Comparison of ENCODE assay signal across 1 cellular context in the genomic region with DNA sequence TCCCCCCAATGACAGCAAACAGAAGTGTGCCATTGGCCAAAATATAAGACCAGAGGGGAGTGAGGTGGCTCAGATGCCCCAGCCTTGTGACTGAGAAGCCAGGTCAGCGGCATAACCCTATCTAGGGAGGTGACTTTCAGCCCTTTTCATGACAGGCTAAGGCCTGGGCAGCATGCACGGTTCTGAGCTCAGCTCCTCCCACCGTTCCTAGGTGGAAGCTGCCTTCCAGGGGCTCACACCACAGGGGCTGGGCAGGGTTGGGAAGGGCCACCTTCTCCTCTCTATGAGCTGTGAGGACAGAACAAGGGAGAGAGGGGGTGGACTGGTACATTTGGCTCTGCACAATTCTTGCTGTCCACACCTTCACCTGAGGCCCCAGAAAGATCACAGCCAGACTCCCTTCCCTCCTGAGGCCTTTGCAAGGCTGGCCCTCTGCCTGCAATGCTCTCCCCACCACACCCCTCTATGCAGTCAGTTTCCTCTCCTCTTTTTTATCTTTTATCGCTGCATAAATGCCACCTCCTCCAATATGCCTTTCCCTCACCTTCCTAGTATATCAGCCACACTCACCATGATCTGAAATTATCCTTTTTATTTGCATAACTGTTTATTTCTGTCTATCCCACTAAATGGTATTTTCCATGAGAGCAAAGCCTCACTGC.
A peak's percentile ranks its signal among the peaks of the same experiment; 100 is the strongest.
TF ChIP-seq lines count a peak whose summit lies in the region.

No MANE protein-coding gene starts in this region.

TF ChIP-seq in HEK293, 187 proteins besides CTCF, POLR2A, EP300 and RAD21 (continued from another document):
- TF ChIP-seq, protein P1, sequence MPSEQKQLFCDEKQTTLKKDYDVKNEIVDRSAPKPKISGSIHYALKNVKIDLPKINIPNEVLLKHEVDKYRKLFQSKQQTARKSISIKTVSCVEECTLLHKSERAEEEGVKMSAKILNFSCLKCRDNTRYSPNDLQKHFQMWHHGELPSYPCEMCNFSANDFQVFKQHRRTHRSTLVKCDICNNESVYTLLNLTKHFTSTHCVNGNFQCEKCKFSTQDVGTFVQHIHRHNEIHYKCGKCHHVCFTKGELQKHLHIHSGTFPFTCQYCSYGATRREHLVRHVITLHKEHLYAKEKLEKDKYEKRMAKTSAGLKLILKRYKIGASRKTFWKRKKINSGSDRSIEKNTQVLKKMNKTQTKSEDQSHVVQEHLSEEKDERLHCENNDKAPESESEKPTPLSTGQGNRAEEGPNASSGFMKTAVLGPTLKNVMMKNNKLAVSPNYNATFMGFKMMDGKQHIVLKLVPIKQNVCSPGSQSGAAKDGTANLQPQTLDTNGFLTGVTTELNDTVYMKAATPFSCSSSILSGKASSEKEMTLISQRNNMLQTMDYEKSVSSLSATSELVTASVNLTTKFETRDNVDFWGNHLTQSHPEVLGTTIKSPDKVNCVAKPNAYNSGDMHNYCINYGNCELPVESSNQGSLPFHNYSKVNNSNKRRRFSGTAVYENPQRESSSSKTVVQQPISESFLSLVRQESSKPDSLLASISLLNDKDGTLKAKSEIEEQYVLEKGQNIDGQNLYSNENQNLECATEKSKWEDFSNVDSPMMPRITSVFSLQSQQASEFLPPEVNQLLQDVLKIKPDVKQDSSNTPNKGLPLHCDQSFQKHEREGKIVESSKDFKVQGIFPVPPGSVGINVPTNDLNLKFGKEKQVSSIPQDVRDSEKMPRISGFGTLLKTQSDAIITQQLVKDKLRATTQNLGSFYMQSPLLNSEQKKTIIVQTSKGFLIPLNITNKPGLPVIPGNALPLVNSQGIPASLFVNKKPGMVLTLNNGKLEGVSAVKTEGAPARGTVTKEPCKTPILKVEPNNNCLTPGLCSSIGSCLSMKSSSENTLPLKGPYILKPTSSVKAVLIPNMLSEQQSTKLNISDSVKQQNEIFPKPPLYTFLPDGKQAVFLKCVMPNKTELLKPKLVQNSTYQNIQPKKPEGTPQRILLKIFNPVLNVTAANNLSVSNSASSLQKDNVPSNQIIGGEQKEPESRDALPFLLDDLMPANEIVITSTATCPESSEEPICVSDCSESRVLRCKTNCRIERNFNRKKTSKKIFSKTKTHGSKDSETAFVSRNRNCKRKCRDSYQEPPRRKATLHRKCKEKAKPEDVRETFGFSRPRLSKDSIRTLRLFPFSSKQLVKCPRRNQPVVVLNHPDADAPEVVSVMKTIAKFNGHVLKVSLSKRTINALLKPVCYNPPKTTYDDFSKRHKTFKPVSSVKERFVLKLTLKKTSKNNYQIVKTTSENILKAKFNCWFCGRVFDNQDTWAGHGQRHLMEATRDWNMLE (tag by site-specific recombination; conservative IDR thresholded peaks at IDR 0.05; ENCODE audit: low read depth), result no peak
- TF ChIP-seq, protein P2, sequence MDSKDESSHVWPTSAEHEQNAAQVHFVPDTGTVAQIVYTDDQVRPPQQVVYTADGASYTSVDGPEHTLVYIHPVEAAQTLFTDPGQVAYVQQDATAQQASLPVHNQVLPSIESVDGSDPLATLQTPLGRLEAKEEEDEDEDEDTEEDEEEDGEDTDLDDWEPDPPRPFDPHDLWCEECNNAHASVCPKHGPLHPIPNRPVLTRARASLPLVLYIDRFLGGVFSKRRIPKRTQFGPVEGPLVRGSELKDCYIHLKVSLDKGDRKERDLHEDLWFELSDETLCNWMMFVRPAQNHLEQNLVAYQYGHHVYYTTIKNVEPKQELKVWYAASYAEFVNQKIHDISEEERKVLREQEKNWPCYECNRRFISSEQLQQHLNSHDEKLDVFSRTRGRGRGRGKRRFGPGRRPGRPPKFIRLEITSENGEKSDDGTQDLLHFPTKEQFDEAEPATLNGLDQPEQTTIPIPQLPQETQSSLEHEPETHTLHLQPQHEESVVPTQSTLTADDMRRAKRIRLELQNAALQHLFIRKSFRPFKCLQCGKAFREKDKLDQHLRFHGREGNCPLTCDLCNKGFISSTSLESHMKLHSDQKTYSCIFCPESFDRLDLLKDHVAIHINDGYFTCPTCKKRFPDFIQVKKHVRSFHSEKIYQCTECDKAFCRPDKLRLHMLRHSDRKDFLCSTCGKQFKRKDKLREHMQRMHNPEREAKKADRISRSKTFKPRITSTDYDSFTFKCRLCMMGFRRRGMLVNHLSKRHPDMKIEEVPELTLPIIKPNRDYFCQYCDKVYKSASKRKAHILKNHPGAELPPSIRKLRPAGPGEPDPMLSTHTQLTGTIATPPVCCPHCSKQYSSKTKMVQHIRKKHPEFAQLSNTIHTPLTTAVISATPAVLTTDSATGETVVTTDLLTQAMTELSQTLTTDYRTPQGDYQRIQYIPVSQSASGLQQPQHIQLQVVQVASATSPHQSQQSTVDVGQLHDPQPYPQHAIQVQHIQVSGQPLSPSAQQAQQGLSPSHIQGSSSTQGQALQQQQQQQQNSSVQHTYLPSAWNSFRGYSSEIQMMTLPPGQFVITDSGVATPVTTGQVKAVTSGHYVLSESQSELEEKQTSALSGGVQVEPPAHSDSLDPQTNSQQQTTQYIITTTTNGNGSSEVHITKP (tag by site-specific recombination; IDR thresholded peaks at IDR 0.05), result peak; percentile 75
- no peak for TF ChIP-seq ZNF530 (tag by site-specific recombination; IDR thresholded peaks at IDR 0.05; ENCODE audit: low read depth)
